In the genomic region with DNA sequence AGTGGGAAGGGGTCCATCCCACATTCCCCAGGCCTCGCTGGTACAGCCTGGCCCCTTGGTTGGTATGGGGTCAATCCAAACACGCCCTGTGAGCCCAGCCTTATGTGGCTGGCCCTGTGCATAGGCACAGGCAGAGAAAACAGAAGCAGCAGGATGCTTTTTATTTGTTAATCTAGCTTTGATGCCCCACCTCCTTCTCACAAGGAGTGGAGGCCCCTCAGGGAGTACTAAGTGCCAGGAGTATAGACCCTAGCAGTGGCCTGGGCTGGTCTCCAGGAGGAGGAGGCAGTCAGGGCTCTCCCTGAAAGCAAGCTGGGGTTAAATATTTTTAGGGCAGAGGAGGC, we compare ENCODE assay signal across 12 cellular contexts. TPM values are rescaled to one million over a fixed set of nuclear protein-coding genes. Genes with fewer than 3 reads are reported as not detected.
DNase-seq lines count a peak whose midpoint lies in the region; ATAC-seq and TF ChIP-seq lines count a peak whose summit lies in the region.
"Had no signal": no experiment of that assay in that cellular context is flagged by ENCODE, and none has a peak within 500 bp of the region (broad histone marks: within the 10 kb centered on the region; RNA-seq: fewer than 3 reads in every experiment).

No MANE protein-coding gene starts in this region.

- 82% methylated on average over 2 of the region's 2 CpGs for WGBS in SK-N-SH (ENCODE audit: low lambda C conversion rate)
- 65 to 82% methylated on average over 2 of the region's 2 CpGs for WGBS in tibial nerve, 2 donors

- no peak overlapping the region for H3K4me3 Mint-ChIP-seq in activated naive CD4-positive, alpha-beta T cell treated with anti-CD3 and anti-CD28 coated beads, Interleukin-2, amount 10 ng/mL, durations not matched to agents 7 days and 5 days

- H3K9me3 ChIP-seq in SK-N-SH = no peaks in the 10 kb centered on the region
- H3K9me3 ChIP-seq in iPS-18a (ENCODE audit: control insufficient read depth, low read depth, low read length) = no peaks in the 10 kb centered on the region
- H3K9me3 ChIP-seq in tibial nerve = no peaks in the 10 kb centered on the region
- H3K9me3 ChIP-seq: right lobe of liver had no signal

- H3K9ac ChIP-seq in SK-N-SH (no peak overlapping the region), iPS-18a (ENCODE audit: low read length) (no peak overlapping the region)

- H3K4me1 ChIP-seq in SK-N-SH (ENCODE audit: control insufficient read depth in 1 of 2, insufficient read depth in 2 of 2, low read depth in 1 of 2, low read length in 1 of 2) (peaks cover 13 to 56% of the 10 kb centered on the region in 2 experiments), iPS-18a (ENCODE audit: control insufficient read depth, low read depth, low read length) (peaks cover 17% of the 10 kb centered on the region), tibial nerve (peaks cover 0 to 35% (median 25%) of the 10 kb centered on the region in 4 donors)

- CTCF ChIA-PET in activated naive CD4-positive, alpha-beta T cell treated with anti-CD3 and anti-CD28 coated beads, Interleukin-2, amount 10 ng/mL, durations not matched to agents 7 days and 5 days (lab: Charles Lee) = interaction anchor here (1.0 to 5.0 kb wide), 11 partner anchors 10 to 137 kb away, joined by 3 to 34 read pairs (median 16); no protein-coding TSS in a partner anchor
- CTCF ChIA-PET in SK-N-SH (lab: Yijun Ruan, JAX) = interaction anchor here (0.8 to 2.8 kb wide), 5 partner anchors 11 to 190 kb away, joined by 3 to 14 read pairs (median 5); a partner anchor contains a TSS

- H3K4me3 ChIP-seq in SK-N-SH (ENCODE audit: low read depth in 2 of 2, low read length in 1 of 2) (no peak overlapping the region), iPS-18a (ENCODE audit: low read length) (peak overlapping the region; percentile 34), tibial nerve (no peak overlapping the region)

- H3K27me3 ChIP-seq in SK-N-SH (ENCODE audit: insufficient read depth) = no peaks in the 10 kb centered on the region
- H3K27me3 ChIP-seq in iPS-18a (ENCODE audit: control insufficient read depth, insufficient read depth, low read length) = peaks cover 39% of the 10 kb centered on the region
- no peaks in the 10 kb centered on the region for H3K27me3 ChIP-seq in tibial nerve
- H3K27me3 ChIP-seq: brain microvascular endothelial cell, right lobe of liver had no signal

- no peak for TF ChIP-seq RAD21 in SK-N-SH (IDR thresholded peaks at IDR 0.05; ENCODE audit: low read length)

- TF ChIP-seq EP300 in SK-N-SH (IDR thresholded peaks at IDR 0.05; ENCODE audit: borderline replicate concordance in 1 of 2, low read depth in 1 of 2, low read length in 1 of 2) (no peak), tibial nerve (IDR thresholded peaks at IDR 0.05) (no peak)

- peaks cover 2% of the 10 kb centered on the region for H3K36me3 Mint-ChIP-seq in activated naive CD4-positive, alpha-beta T cell treated with anti-CD3 and anti-CD28 coated beads, Interleukin-2, amount 10 ng/mL, durations not matched to agents 7 days and 5 days

- no peaks in the 10 kb centered on the region for H3K9me3 Mint-ChIP-seq in activated naive CD4-positive, alpha-beta T cell treated with anti-CD3 and anti-CD28 coated beads, Interleukin-2, amount 10 ng/mL, durations not matched to agents 7 days and 5 days

- POLR2A ChIA-PET in SK-N-SH (lab: Yijun Ruan, JAX) = interaction anchor here (1.2 to 1.6 kb wide), 3 partner anchors 11 to 60 kb away, joined by 3 to 4 read pairs (median 3); no protein-coding TSS in a partner anchor

- H3K4me1 Mint-ChIP-seq in activated naive CD4-positive, alpha-beta T cell treated with anti-CD3 and anti-CD28 coated beads, Interleukin-2, amount 10 ng/mL, durations not matched to agents 7 days and 5 days = peaks cover 80% of the 10 kb centered on the region

- peak overlapping the region; percentile 18; the same call in 1 of the 2 replicates for H3K4me2 ChIP-seq in SK-N-SH

- no peak for TF ChIP-seq POLR2A in tibial nerve (IDR thresholded peaks at IDR 0.05)

- no peaks in the 10 kb centered on the region for H3K36me3 ChIP-seq in SK-N-SH (replicated peaks in 1 of 2; ENCODE audit: control insufficient read depth in 1 of 2, insufficient read depth in 2 of 2, low read length in 1 of 2)
- H3K36me3 ChIP-seq in iPS-18a (ENCODE audit: control insufficient read depth, low read depth, low read length) = no peaks in the 10 kb centered on the region
- H3K36me3 ChIP-seq in tibial nerve = no peaks in the 10 kb centered on the region
- H3K36me3 ChIP-seq: brain microvascular endothelial cell, right lobe of liver had no signal

- H3K27ac ChIP-seq in SK-N-SH (ENCODE audit: low read depth in 2 of 2, low read length in 1 of 2) = peak overlapping the region; percentile 64 to 82
- H3K27ac ChIP-seq in iPS-18a (ENCODE audit: low read length) = peak overlapping the region; percentile 13
- H3K27ac ChIP-seq in tibial nerve = peak overlapping the region in 3 of 4 donors; percentile 55 to 83 (median 74)

- peak overlapping the region; percentile 86; the same call in 1 of the 2 replicates for H2AFZ ChIP-seq in SK-N-SH (ENCODE audit: low read depth)

- peaks cover 17% of the 10 kb centered on the region for H3K27me3 Mint-ChIP-seq in activated naive CD4-positive, alpha-beta T cell treated with anti-CD3 and anti-CD28 coated beads, Interleukin-2, amount 10 ng/mL, durations not matched to agents 7 days and 5 days

- H3F3A ChIP-seq in SK-N-SH (replicated peaks; ENCODE audit: insufficient read depth) = peaks cover 5% of the 10 kb centered on the region

- peak overlapping the region; percentile 98 for H3K27ac Mint-ChIP-seq in activated naive CD4-positive, alpha-beta T cell treated with anti-CD3 and anti-CD28 coated beads, Interleukin-2, amount 10 ng/mL, durations not matched to agents 7 days and 5 days

- no peaks in the 10 kb centered on the region for H3K9me2 ChIP-seq in SK-N-SH

- ATAC-seq in activated CD4-positive, CD25-positive, alpha-beta regulatory T cell treated with anti-CD3 and anti-CD28 coated beads, Interleukin-2, amount 50 U/mL, for 24 hours = no peak

- H3K79me2 ChIP-seq in SK-N-SH (ENCODE audit: insufficient read depth) = no peaks in the 10 kb centered on the region

- TF ChIP-seq CTCF in SK-N-SH (IDR thresholded peaks at IDR 0.05) (no peak), tibial nerve (IDR thresholded peaks at IDR 0.05) (no peak)

- no peak for DNase-seq in activated naive CD4-positive, alpha-beta T cell treated with anti-CD3 and anti-CD28 coated beads, Interleukin-2, amount 10 ng/mL, durations not matched to agents 7 days and 5 days
- no peak for DNase-seq in activated naive CD4-positive, alpha-beta T cell treated with anti-CD3 and anti-CD28 coated beads, Interleukin-2, amount 50 U/mL, for 16 hours
- DNase-seq in SK-N-SH = no peak
- no peak for DNase-seq in tibial nerve (ENCODE audit: low spot score in 2 of 2)
- DNase-seq in NCI-H526 treated with DMSO at 0.1 percent for 48 hours (lab: John Stamatoyannopoulos, UW) = no peak
- DNase-seq in HK-2 (ENCODE audit: unreplicated experiment) = no peak
- DNase-seq: NCI-H1417 treated with DMSO at 0.1 percent for 48 hours, NCI-H774 had no signal

- no peaks in the 10 kb centered on the region for H4K20me1 ChIP-seq in SK-N-SH (ENCODE audit: insufficient read depth)

TF ChIP-seq in SK-N-SH, 30 proteins besides CTCF, POLR2A, EP300 and RAD21:
- TF ChIP-seq NRF1 (IDR thresholded peaks at IDR 0.05; ENCODE audit: low read depth, low read length) (no peak), JUND (IDR thresholded peaks at IDR 0.05) (no peak), EZH2phosphoT487 (IDR thresholded peaks at IDR 0.05; ENCODE audit: borderline replicate concordance, low read depth) (no peak), RFX5 (IDR thresholded peaks at IDR 0.05; ENCODE audit: low read length) (no peak), YY1 (IDR thresholded peaks at IDR 0.05; ENCODE audit: low read depth) (no peak), FOXM1 (IDR thresholded peaks at IDR 0.05; ENCODE audit: low read depth) (no peak), RXRA (IDR thresholded peaks at IDR 0.05; ENCODE audit: borderline replicate concordance, low read depth) (no peak), GATA2 (CRISPR knock-in tag; IDR thresholded peaks at IDR 0.05) (no peak), RCOR1 (IDR thresholded peaks at IDR 0.05; ENCODE audit: low read length) (no peak), SMC3 (IDR thresholded peaks at IDR 0.05; ENCODE audit: low read depth, low read length) (no peak), TEAD4 (IDR thresholded peaks at IDR 0.05; ENCODE audit: borderline replicate concordance, insufficient read depth) (no peak), MXI1 (IDR thresholded peaks at IDR 0.05; ENCODE audit: low read depth, low read length) (no peak)
- TF ChIP-seq, protein P1, sequence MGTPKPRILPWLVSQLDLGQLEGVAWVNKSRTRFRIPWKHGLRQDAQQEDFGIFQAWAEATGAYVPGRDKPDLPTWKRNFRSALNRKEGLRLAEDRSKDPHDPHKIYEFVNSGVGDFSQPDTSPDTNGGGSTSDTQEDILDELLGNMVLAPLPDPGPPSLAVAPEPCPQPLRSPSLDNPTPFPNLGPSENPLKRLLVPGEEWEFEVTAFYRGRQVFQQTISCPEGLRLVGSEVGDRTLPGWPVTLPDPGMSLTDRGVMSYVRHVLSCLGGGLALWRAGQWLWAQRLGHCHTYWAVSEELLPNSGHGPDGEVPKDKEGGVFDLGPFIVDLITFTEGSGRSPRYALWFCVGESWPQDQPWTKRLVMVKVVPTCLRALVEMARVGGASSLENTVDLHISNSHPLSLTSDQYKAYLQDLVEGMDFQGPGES (IDR thresholded peaks at IDR 0.05; ENCODE audit: low read depth, low read length) = no peak
- TF ChIP-seq, protein P2, sequence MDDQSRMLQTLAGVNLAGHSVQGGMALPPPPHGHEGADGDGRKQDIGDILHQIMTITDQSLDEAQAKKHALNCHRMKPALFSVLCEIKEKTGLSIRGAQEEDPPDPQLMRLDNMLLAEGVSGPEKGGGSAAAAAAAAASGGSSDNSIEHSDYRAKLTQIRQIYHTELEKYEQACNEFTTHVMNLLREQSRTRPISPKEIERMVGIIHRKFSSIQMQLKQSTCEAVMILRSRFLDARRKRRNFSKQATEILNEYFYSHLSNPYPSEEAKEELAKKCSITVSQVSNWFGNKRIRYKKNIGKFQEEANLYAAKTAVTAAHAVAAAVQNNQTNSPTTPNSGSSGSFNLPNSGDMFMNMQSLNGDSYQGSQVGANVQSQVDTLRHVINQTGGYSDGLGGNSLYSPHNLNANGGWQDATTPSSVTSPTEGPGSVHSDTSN (IDR thresholded peaks at IDR 0.05) = no peak
- TF ChIP-seq, protein P3, sequence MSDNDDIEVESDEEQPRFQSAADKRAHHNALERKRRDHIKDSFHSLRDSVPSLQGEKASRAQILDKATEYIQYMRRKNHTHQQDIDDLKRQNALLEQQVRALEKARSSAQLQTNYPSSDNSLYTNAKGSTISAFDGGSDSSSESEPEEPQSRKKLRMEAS (IDR thresholded peaks at IDR 0.05; ENCODE audit: low read depth) = no peak

RNA-seq across cellular contexts. Expression of a gene that starts 14.6 kb away (rescaled TPM):
- polyA plus RNA-seq in SK-N-SH (2012; rRNA removed) = 2.3 and 2.7 TPM in 2 replicates
- polyA plus RNA-seq in SK-N-SH (2012; cell fraction: cytosol; rRNA removed) = 1.9 and 2.9 TPM in 2 replicates
- 4.0 and 4.4 TPM in 2 replicates for polyA plus RNA-seq in SK-N-SH (2012; cell fraction: nucleus; rRNA removed)
- 10 to 100 TPM in 1 of 4 donors, 1 to 10 TPM in 3; 2.5 to 13.2 (median 6.6) TPM for total RNA-seq in tibial nerve

Comparison
In these comparisons a context has a peak if more than half of its experiments do, and no peak if none do; other contexts are left out.
1. H3K27ac ChIP-seq: peak in every context shown above with its lines; median percentile 74 in tibial nerve; 73 in SK-N-SH; 13 in iPS-18a.